ENCODE assay signal across 8 cellular contexts in the genomic region with DNA sequence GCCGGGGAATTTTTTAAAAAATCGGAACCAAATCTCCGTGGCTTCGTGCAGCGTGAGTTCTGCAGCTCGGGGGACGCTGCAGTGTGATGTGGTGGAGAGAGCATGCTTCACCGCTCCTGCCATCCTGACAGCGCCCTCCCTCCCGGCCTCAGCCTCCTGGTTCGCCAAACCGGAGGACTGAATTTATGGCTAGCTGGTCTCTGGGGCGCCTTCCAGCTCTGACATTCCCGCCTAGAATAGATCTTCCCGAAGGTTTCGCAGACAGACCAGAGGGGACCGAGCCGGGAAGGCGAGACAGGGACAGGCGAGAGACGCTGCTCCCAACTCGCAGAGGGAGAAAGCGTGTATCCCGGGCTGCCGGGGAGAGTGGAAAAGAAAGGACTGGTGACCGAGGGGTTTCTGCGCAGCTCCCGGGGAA. TPM values are rescaled to one million over a fixed set of nuclear protein-coding genes. Genes with fewer than 3 reads are reported as not detected.
A peak's percentile ranks its signal among the peaks of the same experiment; 100 is the strongest.
DNase-seq lines count a peak whose midpoint lies in the region; ATAC-seq and TF ChIP-seq lines count a peak whose summit lies in the region.
"Had no signal": no experiment of that assay in that cellular context is flagged by ENCODE, and none has a peak within 500 bp of the region (broad histone marks: within the 10 kb centered on the region; RNA-seq: fewer than 3 reads in every experiment).

No MANE protein-coding gene starts in this region.

- TF ChIP-seq CTCF in GM20000 (IDR thresholded peaks at IDR 0.05; ENCODE audit: extremely low read depth, missing control alignments) (no peak), SU-DHL-6 (IDR thresholded peaks at IDR 0.05; ENCODE audit: insufficient read depth, low read length, poor library complexity, severe bottlenecking) (no peak), endodermal cell (conservative IDR thresholded peaks at IDR 0.05) (no peak), tibial artery (IDR thresholded peaks at IDR 0.05) (no peak)

- H3K9me3 Mint-ChIP-seq in endodermal cell: no peaks in the 10 kb centered on the region

- H3K36me3 ChIP-seq in SU-DHL-6 (ENCODE audit: low read length) (no peaks in the 10 kb centered on the region), endodermal cell (ENCODE audit: control insufficient read depth, insufficient read depth, low read length) (no peaks in the 10 kb centered on the region), mesendoderm (ENCODE audit: control insufficient read depth, insufficient read depth, low read length) (no peaks in the 10 kb centered on the region), tibial artery (no peaks in the 10 kb centered on the region)

- H3K27me3 ChIP-seq in SU-DHL-6 (ENCODE audit: low read length) (no peaks in the 10 kb centered on the region), endodermal cell (ENCODE audit: control insufficient read depth, insufficient read depth, low read length, poor library complexity, severe bottlenecking) (peaks cover 67% of the 10 kb centered on the region), mesendoderm (ENCODE audit: insufficient read depth, low read length, poor library complexity) (peaks cover 46% of the 10 kb centered on the region), tibial artery (peaks cover 0 to 24% of the 10 kb centered on the region in 2 donors)

- ATAC-seq in HG03565 (IDR thresholded peaks at IDR 0.05; ENCODE audit: unreplicated experiment): no peak
- ATAC-seq in HG03439 (IDR thresholded peaks at IDR 0.05; ENCODE audit: unreplicated experiment): no peak

- H3K36me3 Mint-ChIP-seq in endodermal cell (ENCODE audit: low read depth): no peaks in the 10 kb centered on the region

- H2BK15ac ChIP-seq in mesendoderm (replicated peaks; ENCODE audit: low read depth): no peak overlapping the region

- H3K27ac ChIP-seq in SU-DHL-6 (ENCODE audit: low read depth, low read length) (no peak overlapping the region), endodermal cell (ENCODE audit: low read depth, low read length) (no peak overlapping the region), mesendoderm (ENCODE audit: low read depth, low read length) (no peak overlapping the region), tibial artery (peak overlapping the region in 1 of 2 donors; percentile 25)

- H4K20me1 ChIP-seq in SU-DHL-6 (ENCODE audit: low read depth, low read length): no peaks in the 10 kb centered on the region

- H3K27ac Mint-ChIP-seq in endodermal cell: no peak overlapping the region

- no peak overlapping the region for H4K8ac ChIP-seq in mesendoderm (ENCODE audit: low read depth, low read length)

- H3K23ac ChIP-seq in mesendoderm (ENCODE audit: low read length): no peak overlapping the region

- H3K79me1 ChIP-seq in mesendoderm (ENCODE audit: low read length): no peaks in the 10 kb centered on the region

- no peak overlapping the region for H3K9ac ChIP-seq in SU-DHL-6 (ENCODE audit: low read length)
- H3K9ac ChIP-seq in endodermal cell (ENCODE audit: extremely low read depth, low read length, poor library complexity, severe bottlenecking): no peak overlapping the region
- H3K9ac ChIP-seq in mesendoderm (ENCODE audit: low read length): peak overlapping the region; percentile 54

- H3K4me1 ChIP-seq in endodermal cell (ENCODE audit: control insufficient read depth, insufficient read depth, low read length) (no peaks in the 10 kb centered on the region), mesendoderm (ENCODE audit: control insufficient read depth, low read depth, low read length) (no peaks in the 10 kb centered on the region), tibial artery (peaks cover 0 to 25% (median 14%) of the 10 kb centered on the region in 4 donors)

- no peaks in the 10 kb centered on the region for H3F3A ChIP-seq in SU-DHL-6 (ENCODE audit: insufficient read depth)

- peaks cover 84% of the 10 kb centered on the region for H3K27me3 Mint-ChIP-seq in endodermal cell (ENCODE audit: insufficient read depth)

- peaks cover 6% of the 10 kb centered on the region for H3K4me1 Mint-ChIP-seq in endodermal cell

- no peak overlapping the region for H2AK5ac ChIP-seq in mesendoderm (ENCODE audit: low read length)

- H2AFZ ChIP-seq in SU-DHL-6 (ENCODE audit: low read depth, low read length, severe bottlenecking): no peak overlapping the region

- H3K4ac ChIP-seq in mesendoderm (ENCODE audit: low read depth, low read length): no peak overlapping the region

- peak overlapping the region; percentile 53 for H3K4me2 ChIP-seq in SU-DHL-6 (ENCODE audit: low read depth, low read length, poor library complexity, severe bottlenecking)
- H3K4me2 ChIP-seq in mesendoderm (ENCODE audit: low read length): peak overlapping the region; percentile 90

- H3K18ac ChIP-seq in mesendoderm (ENCODE audit: low read length): no peak overlapping the region

- H3K79me2 ChIP-seq in SU-DHL-6 (ENCODE audit: insufficient read depth, low read length) (no peaks in the 10 kb centered on the region), mesendoderm (ENCODE audit: control insufficient read depth, insufficient read depth, low read length) (no peaks in the 10 kb centered on the region)

- H3K9me3 ChIP-seq in SU-DHL-6 (ENCODE audit: insufficient read depth, low read length) (no peaks in the 10 kb centered on the region), endodermal cell (ENCODE audit: control insufficient read depth, low read length) (no peaks in the 10 kb centered on the region), tibial artery (no peaks in the 10 kb centered on the region)

- intact Hi-C loops in tibial artery (cut with DNase I; ENCODE audit: low total_unique reads): no loop called here

- no peaks in the 10 kb centered on the region for H3K9me2 ChIP-seq in SU-DHL-6 (replicated peaks; ENCODE audit: insufficient read depth, low read length)

- peak overlapping the region; percentile 79 for H3K56ac ChIP-seq in mesendoderm (ENCODE audit: low read length)

- H2BK5ac ChIP-seq in mesendoderm (ENCODE audit: low read length): no peak overlapping the region

- WGBS in endodermal cell (ENCODE audit: insufficient coverage in 1 of 2, insufficient read length in 1 of 2), 2 experiments: 2% methylated on average over 21 to 28 of the region's 28 CpGs
- no CpG with 5 or more reads among the region's 28 CpGs for WGBS in mesendoderm (ENCODE audit: extremely low coverage, insufficient coverage, low lambda C conversion rate)

- H3K4me3 ChIP-seq in SU-DHL-6 (ENCODE audit: insufficient read depth, low read length, poor library complexity, severe bottlenecking): no peak overlapping the region
- H3K4me3 ChIP-seq in endodermal cell (ENCODE audit: low read length): peak overlapping the region; percentile 80
- H3K4me3 ChIP-seq in mesendoderm (ENCODE audit: low read length): peak overlapping the region; percentile 26
- peak overlapping the region; percentile 53 to 54 for H3K4me3 ChIP-seq in tibial artery

- no peak overlapping the region for H4K5ac ChIP-seq in mesendoderm (ENCODE audit: low read length)

- H3K4me3 Mint-ChIP-seq in endodermal cell: peak overlapping the region; percentile 76

- H2BK120ac ChIP-seq in mesendoderm (ENCODE audit: low read depth, low read length): no peak overlapping the region

- DNase-seq in GM20000 (ENCODE audit: low spot score): peak; percentile 46
- DNase-seq in endodermal cell: peak; percentile 83
- peak; percentile 67 for DNase-seq in mesendoderm
- DNase-seq in tibial artery: no peak

RNA-seq across cellular contexts. Expression of gene HOPX, which starts 25.9 kb away (rescaled TPM):
- not detected for total RNA-seq in endodermal cell
- polyA plus RNA-seq in endodermal cell (2013, experiment 1 of 2): 0.78 TPM
- 0.75 TPM for polyA plus RNA-seq in endodermal cell (2013, experiment 2 of 2)
- polyA plus RNA-seq in mesendoderm (2013, experiment 1 of 2): 0.60 TPM
- polyA plus RNA-seq in mesendoderm (2013, experiment 2 of 2): 0.43 TPM
- total RNA-seq: SK-MEL-5 had no signal

Comparison
In these comparisons a context has a peak if more than half of its experiments do, and no peak if none do; other contexts are left out.
1. DNase-seq: peak in GM20000 (single experiment), endodermal cell (single experiment) and mesendoderm (single experiment); none in tibial artery (0 of 2).